2 cellular contexts compared by ENCODE assay signal in the genomic region with DNA sequence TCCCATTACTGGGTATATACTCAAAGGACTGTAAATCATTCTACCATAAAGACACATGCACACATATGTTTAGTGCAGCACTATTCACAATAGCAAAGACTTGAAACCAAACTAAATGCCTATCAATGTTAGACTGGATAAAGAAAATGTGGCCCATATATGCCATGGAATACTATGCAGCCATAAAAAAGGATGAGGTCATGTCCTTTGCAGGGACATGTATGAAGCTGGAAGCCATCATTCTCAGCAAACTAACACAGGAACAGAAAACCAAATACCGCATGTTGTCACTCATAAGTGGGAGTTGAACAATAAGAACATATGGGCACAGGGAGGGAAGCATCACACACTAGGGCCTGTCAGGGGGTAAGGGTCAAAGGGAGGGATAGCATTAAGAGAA.
DNase-seq lines count a peak whose midpoint lies in the region; ATAC-seq, FAIRE-seq and TF ChIP-seq lines count a peak whose summit lies in the region.
"Not testable (repeated sequence)": the region's sequence is repeated elsewhere in the genome, so short reads cannot be mapped to it uniquely, and the experiment has no call there.

No MANE protein-coding gene starts in this region.

- not testable (repeated sequence) for H3K27me3 ChIP-seq in K562 (ENCODE audit: control insufficient read depth in 2 of 2, insufficient read depth in 2 of 2, low read length in 2 of 2); HepG2 (ENCODE audit: control insufficient read depth in 1 of 2, insufficient read depth in 2 of 2, low read length in 2 of 2)

- not testable (repeated sequence) for H3K4me2 ChIP-seq in K562 (ENCODE audit: insufficient read depth, low read length); HepG2 (ENCODE audit: low read depth, low read length)

- not testable (repeated sequence) for H4K20me1 ChIP-seq in K562 (replicated peaks; ENCODE audit: control insufficient read depth, insufficient read depth, low read length); HepG2 (ENCODE audit: insufficient read depth, low read length)

- not testable (repeated sequence) for H3K79me2 ChIP-seq in K562 (ENCODE audit: control insufficient read depth, insufficient read depth, low read length); HepG2 (ENCODE audit: insufficient read depth, low read length)

- not testable (repeated sequence) for H3K9me1 ChIP-seq in K562 (ENCODE audit: control insufficient read depth, insufficient read depth, low read length)

- H3K9me3 ChIP-seq in K562 (replicated peaks; ENCODE audit: control insufficient read depth, insufficient read depth, low read depth, low read length): not testable (repeated sequence)
- peaks cover 25% of the 10 kb centered on the region for H3K9me3 ChIP-seq in HepG2 (ENCODE audit: low read length)

- not testable (repeated sequence) for H3K36me3 ChIP-seq in K562 (ENCODE audit: control insufficient read depth, insufficient read depth, low read length); HepG2 (replicated peaks in 1 of 2; ENCODE audit: control insufficient read depth in 1 of 2, insufficient read depth in 2 of 2, low read length in 2 of 2)

- intact Hi-C loops in K562 (cut with micrococcal nuclease); HepG2 (cut with micrococcal nuclease; ENCODE audit: unreplicated experiment): not testable (repeated sequence)

- not testable (repeated sequence) for H2AFZ ChIP-seq in K562 (ENCODE audit: low read depth, low read length); HepG2 (ENCODE audit: low read length)

- CTCF ChIA-PET in K562 (lab: Yijun Ruan, JAX; ENCODE audit: low intra/inter-chr PET ratio); HepG2 (lab: Yijun Ruan, JAX; ENCODE audit: low intra/inter-chr PET ratio, low total read pairs): not testable (repeated sequence)

- H3K9ac ChIP-seq in K562 (ENCODE audit: insufficient read depth in 1 of 2, low read depth in 2 of 2, low read length in 2 of 2); HepG2 (ENCODE audit: insufficient read depth, low read depth, low read length): not testable (repeated sequence)

- TF ChIP-seq EP300 in K562 (IDR thresholded peaks at IDR 0.05; ENCODE audit: low read length); HepG2 (IDR thresholded peaks at IDR 0.05; ENCODE audit: low read depth in 2 of 2, low read length in 2 of 2); HepG2 (CRISPR knock-in tag; IDR thresholded peaks at IDR 0.05; ENCODE audit: borderline replicate concordance): not testable (repeated sequence)

- not testable (repeated sequence) for BruUV-seq in K562 (replicated peaks; lab: Mats Ljungman, UMichigan); HepG2 (replicated peaks; lab: Mats Ljungman, UMichigan)

- in situ Hi-C loops in K562 (cut with MboI); HepG2 (cut with HindIII; ENCODE audit: extremely low pct_ligation_motif_present, low pct_unique_long_range_greater_than_20kb): not testable (repeated sequence)

- not testable (repeated sequence) for TF ChIP-seq POLR2A in K562 (conservative IDR thresholded peaks at IDR 0.05); HepG2 (IDR thresholded peaks at IDR 0.05; ENCODE audit: insufficient read depth in 1 of 2, low read depth in 2 of 2, low read length in 2 of 2)

- TF ChIP-seq RAD21 in K562 (CRISPR knock-in tag; conservative IDR thresholded peaks at IDR 0.05 in 1 of 2, IDR thresholded peaks at IDR 0.05 in 1 of 2); HepG2 (CRISPR knock-in tag; IDR thresholded peaks at IDR 0.05): not testable (repeated sequence)

- H3K4me1 ChIP-seq in K562 (replicated peaks in 1 of 2; ENCODE audit: control insufficient read depth in 2 of 2, insufficient read depth in 2 of 2, low read length in 2 of 2); HepG2 (ENCODE audit: insufficient read depth, low read length): not testable (repeated sequence)

- not testable (repeated sequence) for FAIRE-seq in K562 (lab: Jason Lieb, UNC); HepG2 (lab: Jason Lieb, UNC)

- 27% methylated on average over 1 of the region's 1 CpG for WGBS in K562 (ENCODE audit: insufficient coverage, low coverage, missing lambda C conversion rate)
- WGBS in HepG2 (ENCODE audit: low lambda C conversion rate): 35% methylated on average over 1 of the region's 1 CpG

- H3K27ac ChIP-seq in K562 (ENCODE audit: extremely low read depth, low read depth, low read length); HepG2 (ENCODE audit: extremely low read length, insufficient read depth, low read length): not testable (repeated sequence)

- TF ChIP-seq CTCF in K562 (IDR thresholded peaks at IDR 0.05 in 2 of 3, conservative IDR thresholded peaks at IDR 0.05 in 1 of 3; ENCODE audit: insufficient read depth in 2 of 3, low read depth in 1 of 3, low read length in 3 of 3); HepG2 (CRISPR knock-in tag; IDR thresholded peaks at IDR 0.05): not testable (repeated sequence)

- not testable (repeated sequence) for ATAC-seq in K562, HepG2

- not testable (repeated sequence) for H3K4me3 ChIP-seq in K562; HepG2 (replicated peaks in 1 of 3; ENCODE audit: insufficient read depth in 1 of 3, low read depth in 2 of 3, low read length in 3 of 3)

- not testable (repeated sequence) for DNase-seq in K562 (ENCODE audit: extremely low read depth in 1 of 4, low spot score in 3 of 4); HepG2 (ENCODE audit: low spot score)

- POLR2A ChIA-PET in K562 (lab: Yijun Ruan, JAX); HepG2 (lab: Yijun Ruan, JAX): not testable (repeated sequence)

TF ChIP-seq in K562, 482 proteins besides CTCF, POLR2A, EP300 and RAD21:
- TF ChIP-seq ZNF146 (CRISPR knock-in tag; IDR thresholded peaks at IDR 0.05; ENCODE audit: unreplicated experiment) (peak; percentile 72), RBM25 (IDR thresholded peaks at IDR 0.05; ENCODE audit: low read depth, low read length, severe bottlenecking) (peak; percentile 5)

TF ChIP-seq in HepG2, 621 proteins besides CTCF, POLR2A, EP300 and RAD21:
- peak; percentile 56; the same call in 1 of the 2 replicates for TF ChIP-seq ATF7 (IDR thresholded peaks at IDR 0.05)
- not testable (repeated sequence) for TF ChIP-seq ATF7 (CRISPR knock-in tag; IDR thresholded peaks at IDR 0.05)
